15 cellular contexts compared by ENCODE assay signal in genomic region chr4:22264261-22264660, GRCh38.
DNase-seq lines count a peak whose midpoint lies in the region; ATAC-seq and TF ChIP-seq lines count a peak whose summit lies in the region.
"Had no signal": no experiment of that assay in that cellular context is flagged by ENCODE, and none has a peak within 500 bp of the region (broad histone marks: within the 10 kb centered on the region; RNA-seq: fewer than 3 reads in every experiment).

No MANE protein-coding gene starts in this region.

- H3K36me3 Mint-ChIP-seq in glutamatergic neuron (ENCODE audit: unreplicated experiment) = peaks cover 9% of the 10 kb centered on the region
- H3K36me3 Mint-ChIP-seq: CD4-positive, CD25-positive, alpha-beta regulatory T cell had no signal

- H3K4me3 Mint-ChIP-seq in glutamatergic neuron (ENCODE audit: unreplicated experiment) = no peak overlapping the region
- H3K4me3 Mint-ChIP-seq: CD4-positive, CD25-positive, alpha-beta regulatory T cell; HFFc6 had no signal

- TF ChIP-seq CTCF in glutamatergic neuron (IDR thresholded peaks at IDR 0.05; ENCODE audit: partially characterized antibody, unreplicated experiment) = no peak

- H3K27ac Mint-ChIP-seq in glutamatergic neuron (ENCODE audit: unreplicated experiment) = peak overlapping the region; percentile 6
- H3K27ac Mint-ChIP-seq: CD4-positive, CD25-positive, alpha-beta regulatory T cell; HFFc6 had no signal

- H3K9me3 Mint-ChIP-seq in glutamatergic neuron (ENCODE audit: unreplicated experiment) = peaks cover 1% of the 10 kb centered on the region

- DNase-seq in DMS79 treated with DMSO at 0.1 percent for 48 hours (lab: John Stamatoyannopoulos, UW) (peak; percentile 49), NCI-H1436 treated with DMSO at 0.1 percent for 48 hours (lab: John Stamatoyannopoulos, UW) (peak; percentile 58), NCI-H345 (lab: John Stamatoyannopoulos, UW) (peak; percentile 76), glutamatergic neuron (no peak), mesenteric fat pad (ENCODE audit: low spot score) (no peak)
- DNase-seq: ACHN; Calu3; CD4-positive, CD25-positive, alpha-beta regulatory T cell; DMS 273 treated with DMSO at 0.1 percent for 48 hours; DND-41; GF-D8; HCEC 1CT; HFFc6 had no signal

- H3K4me1 Mint-ChIP-seq in glutamatergic neuron (ENCODE audit: low read depth, unreplicated experiment) = peaks cover 8% of the 10 kb centered on the region
- H3K4me1 Mint-ChIP-seq: CD4-positive, CD25-positive, alpha-beta regulatory T cell had no signal

- ATAC-seq in GM19397 (IDR thresholded peaks at IDR 0.05; ENCODE audit: unreplicated experiment) = no peak
- ATAC-seq in HG03354 (IDR thresholded peaks at IDR 0.05; ENCODE audit: poor library complexity, severe bottlenecking, unreplicated experiment) = no peak

- H3K27me3 Mint-ChIP-seq in glutamatergic neuron (ENCODE audit: unreplicated experiment) = peaks cover 3% of the 10 kb centered on the region
- H3K27me3 Mint-ChIP-seq: CD4-positive, CD25-positive, alpha-beta regulatory T cell had no signal

Comparison
In these comparisons a context has a peak if more than half of its experiments do, and no peak if none do; other contexts are left out.
1. DNase-seq: peak in DMS79 treated with DMSO at 0.1 percent for 48 hours (single experiment), NCI-H1436 treated with DMSO at 0.1 percent for 48 hours (single experiment) and NCI-H345 (single experiment); none in glutamatergic neuron (single experiment) and mesenteric fat pad (single experiment).